Comparison of ENCODE assay signal across 8 cellular contexts in genomic region chr13:111153977-111154332, GRCh38. TPM values are rescaled to one million over a fixed set of nuclear protein-coding genes. Genes with fewer than 3 reads are reported as not detected.
DNase-seq lines count a peak whose midpoint lies in the region; FAIRE-seq and TF ChIP-seq lines count a peak whose summit lies in the region.

No MANE protein-coding gene starts in this region.

- intact Hi-C loops in posterior vena cava (cut with DNase I): loop anchor here (5.0 to 10.0 kb wide), 2 partner anchors 61 to 63 kb away; no protein-coding TSS in a partner anchor

- no peaks in the 10 kb centered on the region for H3K9me2 ChIP-seq in Karpas-422 (replicated peaks; ENCODE audit: insufficient read depth, low read length)

- H3K79me2 ChIP-seq in Karpas-422 (ENCODE audit: low read length): peaks cover 53% of the 10 kb centered on the region

- peak overlapping the region; percentile 90 for H3K9ac ChIP-seq in Karpas-422 (ENCODE audit: low read length)

- peak; percentile 95 for FAIRE-seq in H54 (lab: Jason Lieb, UNC)

- no peaks in the 10 kb centered on the region for H3K9me3 ChIP-seq in Karpas-422 (ENCODE audit: low read length)

- peak; percentile 31 for DNase-seq in NOMO-1 treated with DMSO at 0.1 percent for 48 hours (lab: John Stamatoyannopoulos, UW; ENCODE audit: unreplicated experiment)
- no peak for DNase-seq in NOMO-1 treated with dmso at 0.1 percent for 144 hours (lab: John Stamatoyannopoulos, UW; ENCODE audit: unreplicated experiment)
- DNase-seq in H54 (ENCODE audit: insufficient read length, low spot score): no peak
- peak; percentile 73 for DNase-seq in Karpas-422
- DNase-seq in activated CD8-positive, alpha-beta memory T cell treated with anti-CD3 and anti-CD28 coated beads, Interleukin-2, amount 50 U/mL, for 48 hours: peak; percentile 81
- peak; percentile 59 for DNase-seq in germinal center (ENCODE audit: low spot score)
- DNase-seq in posterior vena cava (ENCODE audit: low spot score): peak; percentile 87
- DNase-seq in NCI-H2107 (lab: John Stamatoyannopoulos, UW): no peak

- H3K4me3 ChIP-seq in Karpas-422 (ENCODE audit: low read length): peak overlapping the region; percentile 88

- no peak for TF ChIP-seq POLR2A in H54 (IDR thresholded peaks at IDR 0.05; ENCODE audit: low read depth, low read length)

- peaks cover 7% of the 10 kb centered on the region; the same call in 1 of the 2 replicates for H4K20me1 ChIP-seq in Karpas-422 (ENCODE audit: insufficient read depth, low read depth, low read length)

- H3K4me2 ChIP-seq in Karpas-422 (ENCODE audit: low read depth, low read length, poor library complexity, severe bottlenecking): peak overlapping the region; percentile 96

- H2AFZ ChIP-seq in Karpas-422 (ENCODE audit: low read length): peak overlapping the region; percentile 11; the same call in 1 of the 2 replicates

- no peaks in the 10 kb centered on the region for H3K27me3 ChIP-seq in Karpas-422 (ENCODE audit: low read length)

- peak overlapping the region; percentile 58 for H3K27ac ChIP-seq in Karpas-422 (ENCODE audit: low read length)

- peaks cover 16% of the 10 kb centered on the region for H3K36me3 ChIP-seq in Karpas-422 (ENCODE audit: insufficient read depth, low read length)

- peaks cover 27% of the 10 kb centered on the region for H3K4me1 ChIP-seq in Karpas-422 (ENCODE audit: low read length)

RNA-seq across cellular contexts. Expression of gene ARHGEF7, which starts 38.8 kb away (rescaled TPM):
- total RNA-seq in Karpas-422 (2014; rRNA removed; shearing (Covaris generic); ENCODE audit: low replicate concordance): 90.6 and 100 TPM in 2 replicates
- 10 to 100 TPM; 61.7 to 76.0 TPM for total RNA-seq in posterior vena cava

Comparison
In these comparisons a context has a peak if more than half of its experiments do, and no peak if none do; other contexts are left out.
1. DNase-seq: peak in NOMO-1 treated with DMSO at 0.1 percent for 48 hours (single experiment), Karpas-422 (single experiment), activated CD8-positive, alpha-beta memory T cell treated with anti-CD3 and anti-CD28 coated beads, Interleukin-2, amount 50 U/mL, for 48 hours (single experiment), germinal center (single experiment) and posterior vena cava (single experiment); none in NOMO-1 treated with dmso at 0.1 percent for 144 hours (single experiment), H54 (single experiment) and NCI-H2107 (single experiment).